ENCODE assay signal across 8 cellular contexts in the genomic region with DNA sequence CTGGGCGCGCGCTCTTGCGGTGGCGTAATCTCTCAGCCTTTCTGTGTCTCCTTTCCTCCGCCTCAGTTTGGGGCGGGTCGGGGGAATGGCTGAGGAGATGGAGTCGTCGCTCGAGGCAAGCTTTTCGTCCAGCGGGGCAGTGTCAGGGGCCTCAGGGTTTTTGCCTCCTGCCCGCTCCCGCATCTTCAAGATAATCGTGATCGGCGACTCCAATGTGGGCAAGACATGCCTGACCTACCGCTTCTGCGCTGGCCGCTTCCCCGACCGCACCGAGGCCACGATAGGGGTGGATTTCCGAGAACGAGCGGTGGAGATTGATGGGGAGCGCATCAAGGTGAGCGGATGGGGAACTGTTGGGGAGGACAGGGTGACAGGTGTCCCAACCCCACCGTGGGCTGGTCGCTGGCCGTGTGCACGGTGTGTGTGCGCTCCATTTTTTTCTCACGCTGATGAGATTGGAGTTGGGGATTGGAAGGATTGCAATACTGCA. TPM values are rescaled to one million over a fixed set of nuclear protein-coding genes. Genes with fewer than 3 reads are reported as not detected.
DNase-seq lines count a peak whose midpoint lies in the region; ATAC-seq and TF ChIP-seq lines count a peak whose summit lies in the region.

Gene RAB33B, plus strand, starts transcription at position 11 of the 490 bp plus-strand sequence. Its CDS starts 75 bp downstream, at position 86.

- H3K9me2 ChIP-seq in PC-9 (ENCODE audit: insufficient read depth), result no peaks in the 10 kb centered on the region

- H3K4me3 ChIP-seq in PC-9 (peak within 1 kb of the TSS; percentile 90), ectodermal cell (ENCODE audit: insufficient read depth, low read depth, low read length) (peak within 1 kb of the TSS; percentile 59), mucosa of descending colon (peak within 1 kb of the TSS; percentile 65)

- H3K9me3 ChIP-seq in PC-9 (ENCODE audit: insufficient read depth, low read depth), result no peaks in the 10 kb centered on the region
- H3K9me3 ChIP-seq in ectodermal cell (ENCODE audit: control insufficient read depth, low read length), result no peaks in the 10 kb centered on the region
- no peaks in the 10 kb centered on the region for H3K9me3 ChIP-seq in mucosa of descending colon

- TF ChIP-seq CTCF in PC-9 (conservative IDR thresholded peaks at IDR 0.05) (no peak), mucosa of descending colon (IDR thresholded peaks at IDR 0.05) (no peak)

- H3K4me2 ChIP-seq in PC-9, result peak within 1 kb of the TSS; percentile 98

- CTCF ChIA-PET in HEK293T (lab: Yijun Ruan, JAX), result interaction anchor here (1.3 kb wide), 1 partner anchor 203 kb away, joined by 3 read pairs; no protein-coding TSS in a partner anchor
- CTCF ChIA-PET in PC-9 (lab: Charles Lee), result no interaction called here

- POLR2A ChIA-PET in HEK293T (lab: Yijun Ruan, JAX) (interaction anchor here (1.0 to 4.4 kb wide), 8 partner anchors 12 to 439 kb away, joined by 3 to 27 read pairs (median 8); partner anchors contain the start of genes NAA15, NDUFC1, NOCT and SETD7), PC-9 (lab: Charles Lee; ENCODE audit: unreplicated experiment) (interaction anchor here (0.6 kb wide), 1 partner anchor 99 kb away, joined by 9 read pairs; no protein-coding TSS in a partner anchor)

- H3K79me2 ChIP-seq in PC-9 (ENCODE audit: low read depth), result peaks cover 72% of the 10 kb centered on the region

- 0 to 1% methylated on average over 36 of the region's 36 CpGs for WGBS in ectodermal cell, 2 experiments

- BruUV-seq in PC-9 (replicated peaks; lab: Mats Ljungman, UMichigan), result TSS peak; percentile 60

- H3K27me3 ChIP-seq in PC-9 (ENCODE audit: insufficient read depth, low read depth), result no peaks in the 10 kb centered on the region
- H3K27me3 ChIP-seq in ectodermal cell (ENCODE audit: control insufficient read depth, insufficient read depth, low read length, poor library complexity, severe bottlenecking), result no peaks in the 10 kb centered on the region

- peaks cover 44% of the 10 kb centered on the region for H3K4me1 ChIP-seq in PC-9 (replicated peaks; ENCODE audit: insufficient read depth)
- peaks cover 11% of the 10 kb centered on the region for H3K4me1 ChIP-seq in ectodermal cell (ENCODE audit: control insufficient read depth, insufficient read depth, low read length)
- H3K4me1 ChIP-seq in mucosa of descending colon (ENCODE audit: low read depth), result peaks cover 21% of the 10 kb centered on the region

- peaks cover 13% of the 10 kb centered on the region for H3F3A ChIP-seq in PC-9 (ENCODE audit: insufficient read depth, low read depth)

- H3K27ac ChIP-seq in PC-9, result peak within 1 kb of the TSS; percentile 79
- peak within 1 kb of the TSS; percentile 80 for H3K27ac ChIP-seq in ectodermal cell (ENCODE audit: insufficient read depth, low read depth, low read length, poor library complexity, severe bottlenecking)

- ATAC-seq in mucosa of descending colon (peak; percentile 5), HG02798 (IDR thresholded peaks at IDR 0.05; ENCODE audit: poor library complexity, unreplicated experiment) (no peak)

- no peaks in the 10 kb centered on the region for H3K36me3 ChIP-seq in PC-9 (ENCODE audit: low read depth)
- H3K36me3 ChIP-seq in ectodermal cell (ENCODE audit: control insufficient read depth, insufficient read depth, low read length), result no peaks in the 10 kb centered on the region
- H3K36me3 ChIP-seq in mucosa of descending colon (ENCODE audit: low read depth), result no peaks in the 10 kb centered on the region

- intact Hi-C loops in PC-9 (cut with micrococcal nuclease; ENCODE audit: unreplicated experiment), result loop anchor here (5.0 kb wide), 2 partner anchors 372 to 918 kb away; partner anchors contain the start of gene SCOC
- intact Hi-C loops in mucosa of descending colon (cut with DNase I, micrococcal nuclease), result no loop called here

- peak within 1 kb of the TSS; percentile 85 for H2AFZ ChIP-seq in PC-9

- no peaks in the 10 kb centered on the region for H4K20me1 ChIP-seq in PC-9 (ENCODE audit: insufficient read depth)

- peak; percentile 8 for DNase-seq in NCI-H510A (lab: John Stamatoyannopoulos, UW)
- no peak for DNase-seq in NCI-H510A treated with DMSO at 0.1 percent for 48 hours (lab: John Stamatoyannopoulos, UW)
- peak; percentile 18 for DNase-seq in HEK293T (ENCODE audit: extremely low spot score)
- DNase-seq in PC-9, result no peak
- DNase-seq in mucosa of descending colon, result no peak
- no peak for DNase-seq in LoVo (ENCODE audit: low spot score)

TF ChIP-seq in HEK293T, 16 proteins besides CTCF, POLR2A, EP300 and RAD21:
- no peak for TF ChIP-seq HDGF (IDR thresholded peaks at IDR 0.05; ENCODE audit: borderline replicate concordance)
- TF ChIP-seq CTBP1 (IDR thresholded peaks at IDR 0.05; ENCODE audit: borderline replicate concordance), result peak; percentile 54; the same call in 1 of the 2 replicates
- no peak for TF ChIP-seq FOXK2 (IDR thresholded peaks at IDR 0.05)

RNA-seq across cellular contexts. Expression of gene RAB33B, which starts in this region (rescaled TPM):
- total RNA-seq in PC-9 (2021) (6.6 and 7.7 TPM in 2 replicates), mucosa of descending colon (10 to 100 TPM in 1 of 3 donors, 1 to 10 TPM in 2; 4.5 to 10.0 (median 5.4) TPM)
- polyA plus RNA-seq in ectodermal cell (2013, experiment 1 of 4), result 8.8 TPM
- polyA plus RNA-seq in ectodermal cell (2013, experiment 2 of 4), result 9.7 TPM
- 7.9 TPM for polyA plus RNA-seq in ectodermal cell (2013, experiment 3 of 4)
- 7.7 TPM for polyA plus RNA-seq in ectodermal cell (2013, experiment 4 of 4)

Comparison
In these comparisons a context has a peak if more than half of its experiments do, and no peak if none do; other contexts are left out.
1. DNase-seq: peak in NCI-H510A (single experiment) and HEK293T (single experiment); none in NCI-H510A treated with DMSO at 0.1 percent for 48 hours (single experiment), PC-9 (0 of 2), mucosa of descending colon (0 of 3) and LoVo (single experiment).
2. Peak in every context shown above with its lines, with median percentiles within 50 percentile points of each other: H3K4me3 ChIP-seq.